ENCODE assay signal across 35 cellular contexts in the genomic region with DNA sequence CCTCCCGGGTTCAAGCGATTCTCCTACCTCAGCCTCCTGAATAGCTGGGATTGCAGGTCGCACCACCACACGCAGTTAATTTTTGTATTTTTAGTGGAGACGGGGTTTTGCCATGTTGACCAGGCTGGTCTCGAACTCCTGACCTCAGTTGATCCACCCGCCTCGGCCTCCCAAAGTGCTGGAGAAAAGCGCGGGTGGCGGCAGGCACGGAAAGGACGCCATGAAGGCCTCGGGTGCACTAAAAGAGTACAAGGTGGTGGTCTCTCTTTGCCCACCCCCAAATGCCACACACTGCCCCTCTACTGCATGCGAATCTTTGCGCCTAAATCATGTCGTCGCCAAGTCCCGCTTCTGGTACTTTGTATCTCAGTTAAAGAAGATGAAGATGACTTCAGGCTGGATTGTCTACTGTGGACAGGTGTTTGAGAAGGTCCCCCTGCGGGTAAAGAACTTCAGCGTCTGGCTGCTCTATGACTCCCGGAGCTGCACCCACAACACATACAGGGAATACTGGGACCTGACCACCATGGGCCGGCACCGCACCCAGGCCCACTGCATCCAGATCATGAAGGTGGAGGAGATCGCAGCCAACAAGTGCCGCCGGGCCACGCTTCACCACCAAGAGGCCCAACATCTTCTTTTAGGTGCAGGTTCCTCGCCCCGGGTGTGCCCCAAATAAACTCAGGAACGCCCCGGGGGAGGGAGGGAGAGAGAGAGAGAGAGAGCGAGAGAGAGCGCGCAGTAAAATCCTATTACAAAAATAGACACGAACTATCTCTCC.
"Had no signal": no experiment of that assay in that cellular context is flagged by ENCODE, and none has a peak within 500 bp of the region (broad histone marks: within the 10 kb centered on the region; RNA-seq: fewer than 3 reads in every experiment).

No MANE protein-coding gene starts in this region.

- H3K4me2 ChIP-seq: KMS-11 had no signal

- H3K36me3 ChIP-seq: MG63 had no signal

- H3K4me3 ChIP-seq: MG63 had no signal

- DNase-seq: Karpas-422, Kasumi-1, MG63, MM.1S, MV-4-11, NCI-H1048, NCI-H1092, NCI-H1092 treated with DMSO at 0.1 percent for 48 hours, NCI-H1105, NCI-H1105 treated with DMSO at 0.1 percent for 48 hours, NCI-H1417, NCI-H1417 treated with DMSO at 0.1 percent for 48 hours, NCI-H1436, NCI-H1436 treated with DMSO at 0.1 percent for 48 hours, NCI-H146, NCI-H1694, NCI-H1694 treated with DMSO at 0.1 percent for 48 hours, NCI-H187, NCI-H187 treated with DMSO at 0.1 percent for 48 hours, NCI-H1930, NCI-H2029, NCI-H2029 treated with DMSO at 0.1 percent for 48 hours, NCI-H2081, NCI-H2081 treated with DMSO at 0.1 percent for 48 hours, NCI-H2107, NCI-H2171, NCI-H2171 treated with DMSO at 0.1 percent for 48 hours, NCI-H2227 treated with DMSO at 0.1 percent for 48 hours, NCI-H226, NCI-H345, NCI-H446, NCI-H446 treated with DMSO at 0.1 percent for 48 hours, NCI-H510A, NCI-H510A treated with DMSO at 0.1 percent for 48 hours had no signal

- H3K9ac ChIP-seq: KMS-11 had no signal

- H3K27ac ChIP-seq: KMS-11 had no signal

- H3K27me3 ChIP-seq: MG63 had no signal
